Comparison of ENCODE assay signal across 26 cellular contexts in the genomic region with DNA sequence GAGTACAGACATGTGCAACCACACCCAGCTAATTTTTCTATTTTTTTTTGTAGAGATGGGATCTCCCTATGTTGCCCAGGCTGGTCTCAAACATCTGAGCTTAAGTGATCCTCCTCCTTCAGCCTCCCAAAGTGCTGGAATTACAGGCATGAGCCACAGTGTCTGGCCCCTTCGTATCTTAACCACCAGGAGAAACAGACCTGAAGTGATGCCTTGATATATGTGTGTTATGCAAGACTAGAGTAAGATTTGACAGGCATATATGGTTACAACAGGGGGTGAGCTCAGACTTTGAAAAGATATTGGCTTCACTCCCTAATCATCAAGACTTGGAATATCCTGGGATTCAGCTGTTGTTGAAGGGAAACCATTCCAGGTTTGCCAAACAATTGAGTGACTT. TPM values are rescaled to one million over a fixed set of nuclear protein-coding genes. Genes with fewer than 3 reads are reported as not detected.
"Had no signal": no experiment of that assay in that cellular context is flagged by ENCODE, and none has a peak within 500 bp of the region (broad histone marks: within the 10 kb centered on the region; RNA-seq: fewer than 3 reads in every experiment).

No MANE protein-coding gene starts in this region.

- H3K4me3 ChIP-seq: coronary artery, esophagus squamous epithelium, heart left ventricle, psoas muscle, right lobe of liver, suprapubic skin, thyroid gland, upper lobe of left lung, uterus had no signal

- DNase-seq: effector memory CD4-positive, alpha-beta T cell; esophagus squamous epithelium; foreskin melanocyte; heart left ventricle; hippocampal formation; kidney glomerular epithelial cell; mesendoderm; naive thymus-derived CD4-positive, alpha-beta T cell; nephron progenitor cell; psoas muscle; retina; right lobe of liver; stimulated activated CD4-positive, alpha-beta T cell treated with anti-CD3 and anti-CD28 coated beads, Interleukin-4, amount 100 ng/mL, for 1 hour; stimulated activated CD8-positive, alpha-beta memory T cell treated with anti-CD3 and anti-CD28 coated beads, Interleukin-4, amount 100 ng/mL, for 48 hours; stimulated activated naive CD8-positive, alpha-beta T cell treated with anti-CD3 and anti-CD28 coated beads, Interleukin-15, Interleukin-2, amounts not matched to agents 100 U/mL and 50 U/mL, for 24 hours; thyroid gland; upper lobe of left lung; uterus had no signal

- ATAC-seq: heart left ventricle; naive thymus-derived CD4-positive, alpha-beta T cell; psoas muscle; right lobe of liver; stimulated activated effector memory CD8-positive, alpha-beta T cell treated with anti-CD3 and anti-CD28 coated beads, Interleukin-12 subunit alpha, Interleukin-12 subunit beta, amount 100 ng/mL, for 72 hours; stimulated activated naive CD8-positive, alpha-beta T cell treated with anti-CD3 and anti-CD28 coated beads, Interleukin-15, Interleukin-2, amounts not matched to agents 100 U/mL and 50 U/mL, for 24 hours had no signal

- H3K4me1 Mint-ChIP-seq: stimulated activated effector memory CD8-positive, alpha-beta T cell treated with anti-CD3 and anti-CD28 coated beads, Interleukin-12 subunit alpha, Interleukin-12 subunit beta, amount 100 ng/mL, for 72 hours had no signal

- H3K9me3 Mint-ChIP-seq: naive thymus-derived CD4-positive, alpha-beta T cell; nephron progenitor cell; stimulated activated effector memory CD8-positive, alpha-beta T cell treated with anti-CD3 and anti-CD28 coated beads, Interleukin-12 subunit alpha, Interleukin-12 subunit beta, amount 100 ng/mL, for 72 hours had no signal

- H3K27ac Mint-ChIP-seq: naive thymus-derived CD4-positive, alpha-beta T cell; nephron progenitor cell; stimulated activated effector memory CD8-positive, alpha-beta T cell treated with anti-CD3 and anti-CD28 coated beads, Interleukin-12 subunit alpha, Interleukin-12 subunit beta, amount 100 ng/mL, for 72 hours had no signal

- H3K36me3 Mint-ChIP-seq: naive thymus-derived CD4-positive, alpha-beta T cell; stimulated activated effector memory CD8-positive, alpha-beta T cell treated with anti-CD3 and anti-CD28 coated beads, Interleukin-12 subunit alpha, Interleukin-12 subunit beta, amount 100 ng/mL, for 72 hours had no signal

- H3K4me3 Mint-ChIP-seq: nephron progenitor cell; stimulated activated effector memory CD8-positive, alpha-beta T cell treated with anti-CD3 and anti-CD28 coated beads, Interleukin-12 subunit alpha, Interleukin-12 subunit beta, amount 100 ng/mL, for 72 hours had no signal

RNA-seq across cellular contexts. Expression of a gene that starts 55.4 kb away (rescaled TPM):
- total RNA-seq: esophagus squamous epithelium, glomerular endothelial cell, heart left ventricle, liver, lung microvascular endothelial cell, mononuclear cell, omental fat pad, psoas muscle, right lobe of liver, suprapubic skin, thyroid gland, upper lobe of left lung, uterus had no signal
